ENCODE assay signal across 2 cellular contexts in the genomic region with DNA sequence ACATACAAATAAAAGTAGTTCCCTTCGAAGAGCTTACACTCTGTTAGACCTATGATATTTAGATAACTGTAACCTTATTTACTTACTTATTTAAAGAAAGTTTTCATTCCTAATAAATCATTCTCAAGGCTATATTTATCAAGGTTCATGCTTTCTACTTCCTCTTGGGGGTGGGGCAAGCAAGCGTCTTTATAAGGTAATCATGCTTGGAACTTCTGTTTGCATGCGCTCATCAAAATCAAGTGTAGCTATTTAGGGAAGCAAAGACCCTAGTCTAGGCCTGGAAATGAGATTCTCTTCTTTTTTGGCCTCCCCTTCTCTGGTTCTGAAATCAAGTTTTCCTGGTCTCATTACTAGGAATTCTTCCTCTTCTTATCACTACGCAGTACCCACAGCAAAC.
TF ChIP-seq lines count a peak whose summit lies in the region.

No MANE protein-coding gene starts in this region.

TF ChIP-seq in liver, 16 proteins besides CTCF, POLR2A, EP300 and RAD21:
- TF ChIP-seq, protein P1, sequence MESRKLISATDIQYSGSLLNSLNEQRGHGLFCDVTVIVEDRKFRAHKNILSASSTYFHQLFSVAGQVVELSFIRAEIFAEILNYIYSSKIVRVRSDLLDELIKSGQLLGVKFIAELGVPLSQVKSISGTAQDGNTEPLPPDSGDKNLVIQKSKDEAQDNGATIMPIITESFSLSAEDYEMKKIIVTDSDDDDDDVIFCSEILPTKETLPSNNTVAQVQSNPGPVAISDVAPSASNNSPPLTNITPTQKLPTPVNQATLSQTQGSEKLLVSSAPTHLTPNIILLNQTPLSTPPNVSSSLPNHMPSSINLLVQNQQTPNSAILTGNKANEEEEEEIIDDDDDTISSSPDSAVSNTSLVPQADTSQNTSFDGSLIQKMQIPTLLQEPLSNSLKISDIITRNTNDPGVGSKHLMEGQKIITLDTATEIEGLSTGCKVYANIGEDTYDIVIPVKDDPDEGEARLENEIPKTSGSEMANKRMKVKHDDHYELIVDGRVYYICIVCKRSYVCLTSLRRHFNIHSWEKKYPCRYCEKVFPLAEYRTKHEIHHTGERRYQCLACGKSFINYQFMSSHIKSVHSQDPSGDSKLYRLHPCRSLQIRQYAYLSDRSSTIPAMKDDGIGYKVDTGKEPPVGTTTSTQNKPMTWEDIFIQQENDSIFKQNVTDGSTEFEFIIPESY (IDR thresholded peaks at IDR 0.05): no peak
- TF ChIP-seq YY1 (IDR thresholded peaks at IDR 0.05) (no peak), NR2F2 (IDR thresholded peaks at IDR 0.05) (no peak), EGR1 (IDR thresholded peaks at IDR 0.05; ENCODE audit: low read depth in 2 of 2) (no peak), RXRA (IDR thresholded peaks at IDR 0.05) (no peak), GABPA (IDR thresholded peaks at IDR 0.05 in 1 of 2, conservative IDR thresholded peaks at IDR 0.05 in 1 of 2) (no peak), JUND (IDR thresholded peaks at IDR 0.05) (no peak), FOXA2 (IDR thresholded peaks at IDR 0.05) (no peak)

TF ChIP-seq in HepG2, 621 proteins besides CTCF, POLR2A, EP300 and RAD21 (continued from another document):
- TF ChIP-seq, protein P2, sequence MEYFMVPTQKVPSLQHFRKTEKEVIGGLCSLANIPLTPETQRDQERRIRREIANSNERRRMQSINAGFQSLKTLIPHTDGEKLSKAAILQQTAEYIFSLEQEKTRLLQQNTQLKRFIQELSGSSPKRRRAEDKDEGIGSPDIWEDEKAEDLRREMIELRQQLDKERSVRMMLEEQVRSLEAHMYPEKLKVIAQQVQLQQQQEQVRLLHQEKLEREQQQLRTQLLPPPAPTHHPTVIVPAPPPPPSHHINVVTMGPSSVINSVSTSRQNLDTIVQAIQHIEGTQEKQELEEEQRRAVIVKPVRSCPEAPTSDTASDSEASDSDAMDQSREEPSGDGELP (IDR thresholded peaks at IDR 0.05; ENCODE audit: borderline replicate concordance, low read depth): no peak
- no peak for TF ChIP-seq HOXA7 (CRISPR knock-in tag; IDR thresholded peaks at IDR 0.05)
